1 cellular context compared by ENCODE assay signal in the genomic region with DNA sequence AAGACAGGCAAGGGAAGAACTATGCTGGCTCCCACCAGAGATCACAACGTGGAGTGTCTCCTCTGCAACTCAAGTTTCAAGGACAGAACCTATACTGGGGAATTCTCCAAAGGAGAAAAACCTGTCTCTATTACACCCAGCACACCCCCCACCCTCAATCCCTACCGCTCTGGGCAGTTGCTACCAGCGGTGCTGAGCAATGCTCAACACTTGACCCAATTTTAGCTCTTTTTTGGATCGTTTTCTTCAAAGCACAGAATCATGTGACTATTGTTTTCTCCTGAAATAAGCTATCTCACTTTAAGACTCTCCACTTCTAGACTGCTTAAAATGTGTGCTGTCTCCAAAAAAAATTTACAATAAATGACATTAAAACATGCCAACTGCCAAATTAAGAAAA.
TF ChIP-seq lines count a peak whose summit lies in the region.

No MANE protein-coding gene starts in this region.

TF ChIP-seq in H1, 55 proteins besides CTCF, POLR2A, EP300 and RAD21:
- TF ChIP-seq BACH1 (IDR thresholded peaks at IDR 0.05; ENCODE audit: low read length) (no peak), TAF7 (optimal IDR thresholded peaks at IDR 0.05; ENCODE audit: borderline replicate concordance, low read depth, low read length) (no peak), SIX5 (IDR thresholded peaks at IDR 0.05; ENCODE audit: low read depth, low read length) (no peak), POLR2AphosphoS5 (IDR thresholded peaks at IDR 0.05; ENCODE audit: low read depth, low read length) (no peak), FOSL1 (IDR thresholded peaks at IDR 0.05; ENCODE audit: insufficient read depth, low read depth, low read length) (no peak), NANOG (IDR thresholded peaks at IDR 0.05; ENCODE audit: insufficient read depth, low read depth, low read length, poor library complexity, severe bottlenecking) (no peak), SAP30 (IDR thresholded peaks at IDR 0.05; ENCODE audit: insufficient read depth, insufficient replicate concordance, low read length) (no peak), CBX5 (IDR thresholded peaks at IDR 0.05; ENCODE audit: low read depth, low read length) (no peak), SIN3A (conservative IDR thresholded peaks at IDR 0.05 in 1 of 2, IDR thresholded peaks at IDR 0.05 in 1 of 2; ENCODE audit: low read depth in 1 of 2, low read length in 2 of 2) (no peak), GTF2F1 (IDR thresholded peaks at IDR 0.05; ENCODE audit: borderline replicate concordance, low read depth, low read length) (no peak), CHD2 (IDR thresholded peaks at IDR 0.05; ENCODE audit: low read length) (no peak), EGR1 (IDR thresholded peaks at IDR 0.05; ENCODE audit: borderline replicate concordance, low read depth, low read length) (no peak), SP4 (IDR thresholded peaks at IDR 0.05; ENCODE audit: low read length) (no peak), POU5F1 (IDR thresholded peaks at IDR 0.05; ENCODE audit: low read depth, low read length) (no peak)
